24 cellular contexts compared by ENCODE assay signal in the genomic region with DNA sequence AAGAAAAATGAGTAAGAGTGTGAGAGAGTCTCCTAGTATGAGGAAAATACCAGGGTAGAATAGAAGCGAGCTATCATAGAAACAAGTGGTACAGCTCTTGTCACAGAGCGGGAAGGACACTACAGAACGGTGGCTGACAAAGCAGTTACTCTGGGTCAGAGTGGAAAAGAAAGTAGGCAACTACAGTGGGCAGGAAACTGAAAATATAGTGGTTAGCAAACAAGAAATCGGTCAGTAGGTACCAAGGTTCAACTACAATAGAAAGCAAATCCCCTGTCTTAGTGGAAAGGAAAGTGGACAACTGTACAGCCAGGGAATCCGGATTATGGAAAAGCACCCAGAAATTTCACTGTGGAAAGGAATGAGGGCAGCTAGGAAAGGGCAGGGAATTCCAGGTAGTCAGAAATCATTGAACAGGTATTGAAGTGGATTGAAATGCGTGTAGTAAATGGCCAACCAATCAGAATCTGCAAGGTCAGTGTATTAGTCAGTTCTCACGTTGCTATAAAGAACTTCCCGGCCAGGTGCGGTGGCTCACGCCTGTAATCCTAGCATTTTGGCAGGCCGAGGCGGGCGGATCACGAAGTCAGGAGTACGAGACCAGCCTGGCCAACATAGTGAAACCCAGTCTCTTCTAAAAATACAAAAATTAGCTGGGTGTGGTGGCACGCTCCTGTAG.
A peak's percentile ranks its signal among the peaks of the same experiment; 100 is the strongest.
DNase-seq lines count a peak whose midpoint lies in the region; ATAC-seq and TF ChIP-seq lines count a peak whose summit lies in the region.
"Had no signal": no experiment of that assay in that cellular context is flagged by ENCODE, and none has a peak within 500 bp of the region (broad histone marks: within the 10 kb centered on the region; RNA-seq: fewer than 3 reads in every experiment).

No MANE protein-coding gene starts in this region.

- no peak for DNase-seq in GM23338 (ENCODE audit: low spot score)
- DNase-seq in HuH-7 (ENCODE audit: low spot score): peak; percentile 1
- peak; percentile 36 for DNase-seq in RPMI8226
- no peak for DNase-seq in cerebellar cortex (ENCODE audit: low spot score)
- no peak for DNase-seq in HK-2 (ENCODE audit: unreplicated experiment)
- DNase-seq: 8988T; ACHN; AML-193; BE2C; CD4-positive, alpha-beta T cell; CD8-positive, alpha-beta memory T cell; DMS 273 treated with DMSO at 0.1 percent for 48 hours; DMS79; EL; GDM1; GM23248; HFFc6 had no signal

- WGBS in liver: 64% methylated on average over 15 of the region's 16 CpGs

- no peaks in the 10 kb centered on the region for H3K9me3 Mint-ChIP-seq in GM23338
- H3K9me3 Mint-ChIP-seq: CD4-positive, alpha-beta T cell; CD8-positive, alpha-beta memory T cell; HFFc6 had no signal

- no peak overlapping the region for H3K4me3 Mint-ChIP-seq in GM23338
- H3K4me3 Mint-ChIP-seq: CD14-positive monocyte; CD4-positive, alpha-beta T cell; CD8-positive, alpha-beta memory T cell; HFFc6 had no signal

- H3F3A ChIP-seq in GM23338 (replicated peaks; ENCODE audit: low read depth): no peaks in the 10 kb centered on the region

- H3K4me1 ChIP-seq in GM23338 (ENCODE audit: insufficient read depth) (no peaks in the 10 kb centered on the region), liver (ENCODE audit: control insufficient read depth in 4 of 4, insufficient read depth in 4 of 4, low read length in 3 of 4) (no peaks in the 10 kb centered on the region)
- H3K4me1 ChIP-seq: A549; BE2C; BLaER1 treated with 17β-estradiol and CSF1 and Interleukin-3, amounts not matched to agents 10 nM and 100 nM; HAP-1 had no signal

- H3K36me3 Mint-ChIP-seq in GM23338 (ENCODE audit: low read depth): no peaks in the 10 kb centered on the region
- H3K36me3 Mint-ChIP-seq: CD14-positive monocyte; CD8-positive, alpha-beta memory T cell had no signal

- H3K4me3 ChIP-seq in GM23338: no peak overlapping the region
- H3K4me3 ChIP-seq in liver (ENCODE audit: low read depth in 1 of 3, low read length in 3 of 3): no peak overlapping the region
- H3K4me3 ChIP-seq: A549; BLaER1 treated with 17β-estradiol and CSF1 and Interleukin-3, amounts not matched to agents 10 nM and 100 nM; GM12878; GM23248; HAP-1 had no signal

- H3K9ac ChIP-seq in liver (ENCODE audit: low read depth in 1 of 2, low read length in 2 of 2): no peak overlapping the region
- H3K9ac ChIP-seq: BLaER1 treated with 17β-estradiol and CSF1 and Interleukin-3, amounts not matched to agents 10 nM and 100 nM; GM23248 had no signal

- H2AFZ ChIP-seq in GM23338: no peak overlapping the region
- H2AFZ ChIP-seq: GM23248 had no signal

- H3K27me3 ChIP-seq in GM23338 (ENCODE audit: insufficient read depth) (no peaks in the 10 kb centered on the region), liver (ENCODE audit: control insufficient read depth in 4 of 4, insufficient read depth in 4 of 4, low read length in 3 of 4) (peaks cover 0 to 3% (median 0%) of the 10 kb centered on the region in 4 donors)
- H3K27me3 ChIP-seq: BE2C had no signal

- H3K4me1 Mint-ChIP-seq in GM23338: peaks cover 6% of the 10 kb centered on the region; the same call in 2 of the 3 replicates
- H3K4me1 Mint-ChIP-seq: CD8-positive, alpha-beta memory T cell had no signal

- H3K36me3 ChIP-seq in GM23338 (ENCODE audit: insufficient read depth) (no peaks in the 10 kb centered on the region), liver (ENCODE audit: control insufficient read depth in 4 of 4, insufficient read depth in 3 of 4, low read depth in 1 of 4, low read length in 3 of 4) (no peaks in the 10 kb centered on the region)
- H3K36me3 ChIP-seq: BE2C; BLaER1 treated with 17β-estradiol and CSF1 and Interleukin-3, amounts not matched to agents 10 nM and 100 nM; HAP-1 had no signal

- no peak overlapping the region for H3K4me2 ChIP-seq in GM23338
- H3K4me2 ChIP-seq: A549; BLaER1 treated with 17β-estradiol and CSF1 and Interleukin-3, amounts not matched to agents 10 nM and 100 nM had no signal

- H3K27ac ChIP-seq in GM23338 (ENCODE audit: low read depth): no peak overlapping the region
- H3K27ac ChIP-seq in liver (ENCODE audit: low read depth in 1 of 2, low read length in 2 of 2): peak overlapping the region; percentile 28 to 54
- H3K27ac ChIP-seq: A549; BLaER1 treated with 17β-estradiol and CSF1 and Interleukin-3, amounts not matched to agents 10 nM and 100 nM; GM23248 had no signal

- H4K20me1 ChIP-seq in GM23338 (replicated peaks; ENCODE audit: insufficient read depth): no peaks in the 10 kb centered on the region
- H4K20me1 ChIP-seq: BLaER1 treated with 17β-estradiol and CSF1 and Interleukin-3, amounts not matched to agents 10 nM and 100 nM had no signal

- no peaks in the 10 kb centered on the region for H3K79me2 ChIP-seq in GM23338 (replicated peaks; ENCODE audit: insufficient read depth)

- TF ChIP-seq RAD21 in liver (IDR thresholded peaks at IDR 0.05): no peak

- TF ChIP-seq CTCF in GM23338 (conservative IDR thresholded peaks at IDR 0.05; ENCODE audit: low read depth in 2 of 2): no peak
- no peak for TF ChIP-seq CTCF in liver (IDR thresholded peaks at IDR 0.05; ENCODE audit: low read depth, low read length, missing input control)

- no peaks in the 10 kb centered on the region for H3K27me3 Mint-ChIP-seq in GM23338 (ENCODE audit: insufficient read depth, low read depth, poor library complexity)
- H3K27me3 Mint-ChIP-seq: CD4-positive, alpha-beta T cell had no signal

- no peaks in the 10 kb centered on the region for H3K9me2 ChIP-seq in GM23338 (ENCODE audit: insufficient read depth)

- H3K27ac Mint-ChIP-seq in GM23338: peak overlapping the region; percentile 3; the same call in 1 of the 2 replicates
- H3K27ac Mint-ChIP-seq: CD4-positive, alpha-beta T cell; CD8-positive, alpha-beta memory T cell; HFFc6 had no signal

- no peak for ATAC-seq in GM23338
- no peak for ATAC-seq in HG03139 (IDR thresholded peaks at IDR 0.05; ENCODE audit: unreplicated experiment)
- ATAC-seq: A549, GM12878 had no signal

- no peaks in the 10 kb centered on the region for H3K9me3 ChIP-seq in liver (ENCODE audit: control insufficient read depth in 4 of 4, low read length in 3 of 4)
- H3K9me3 ChIP-seq: A549; BE2C; BLaER1 treated with 17β-estradiol and CSF1 and Interleukin-3, amounts not matched to agents 10 nM and 100 nM; HAP-1 had no signal

TF ChIP-seq in GM23338, 12 proteins besides CTCF, POLR2A, EP300 and RAD21 (continues in another document):
- TF ChIP-seq, protein P1, sequence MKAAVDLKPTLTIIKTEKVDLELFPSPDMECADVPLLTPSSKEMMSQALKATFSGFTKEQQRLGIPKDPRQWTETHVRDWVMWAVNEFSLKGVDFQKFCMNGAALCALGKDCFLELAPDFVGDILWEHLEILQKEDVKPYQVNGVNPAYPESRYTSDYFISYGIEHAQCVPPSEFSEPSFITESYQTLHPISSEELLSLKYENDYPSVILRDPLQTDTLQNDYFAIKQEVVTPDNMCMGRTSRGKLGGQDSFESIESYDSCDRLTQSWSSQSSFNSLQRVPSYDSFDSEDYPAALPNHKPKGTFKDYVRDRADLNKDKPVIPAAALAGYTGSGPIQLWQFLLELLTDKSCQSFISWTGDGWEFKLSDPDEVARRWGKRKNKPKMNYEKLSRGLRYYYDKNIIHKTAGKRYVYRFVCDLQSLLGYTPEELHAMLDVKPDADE (IDR thresholded peaks at IDR 0.05): no peak
- TF ChIP-seq POLR2AphosphoS5 (IDR thresholded peaks at IDR 0.05; ENCODE audit: low read depth) (no peak), EZH2 (IDR thresholded peaks at IDR 0.05; ENCODE audit: low read depth, unreplicated experiment) (no peak), ZNF331 (CRISPR knock-in tag; IDR thresholded peaks at IDR 0.05; ENCODE audit: low read depth) (no peak), STAT1 (IDR thresholded peaks at IDR 0.05; ENCODE audit: unreplicated experiment) (no peak)

TF ChIP-seq in liver, 16 proteins besides CTCF, POLR2A, EP300 and RAD21:
- TF ChIP-seq RXRA (IDR thresholded peaks at IDR 0.05) (peak in 1 of 2 donors; percentile 14), GABPA (IDR thresholded peaks at IDR 0.05 in 1 of 2, conservative IDR thresholded peaks at IDR 0.05 in 1 of 2) (no peak), HNF4A (conservative IDR thresholded peaks at IDR 0.05) (peak; percentile 32 to 54), TAF1 (conservative IDR thresholded peaks at IDR 0.05) (no peak), SP1 (IDR thresholded peaks at IDR 0.05) (peak; percentile 65)

Comparison
In these comparisons a context has a peak if more than half of its experiments do, and no peak if none do; other contexts are left out.
1. DNase-seq: peak in HuH-7 (single experiment) and RPMI8226 (single experiment); none in GM23338 (single experiment), cerebellar cortex (single experiment) and HK-2 (single experiment).